Comparison of ENCODE assay signal across 16 cellular contexts in the genomic region with DNA sequence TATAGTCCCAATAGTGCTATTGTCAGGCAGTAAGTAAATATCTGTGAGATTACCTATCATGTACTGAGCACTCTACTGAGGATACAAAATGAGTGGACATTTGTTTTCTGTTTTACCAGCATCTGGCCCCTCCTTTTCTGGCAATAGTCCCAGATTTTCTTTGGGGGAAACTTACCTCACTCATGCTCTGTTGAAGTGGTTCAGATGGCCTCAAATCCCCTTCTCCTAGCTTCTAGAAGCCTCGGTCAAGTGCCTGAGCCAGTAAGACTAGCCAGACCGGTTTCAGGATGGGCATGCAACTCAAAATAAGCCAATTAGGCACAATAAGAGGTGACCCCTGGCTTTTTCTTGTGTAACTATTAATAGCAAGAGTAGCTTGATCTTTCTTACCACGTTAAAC. TPM values are rescaled to one million over a fixed set of nuclear protein-coding genes. Genes with fewer than 3 reads are reported as not detected.
DNase-seq lines count a peak whose midpoint lies in the region; ATAC-seq and TF ChIP-seq lines count a peak whose summit lies in the region.
"Had no signal": no experiment of that assay in that cellular context is flagged by ENCODE, and none has a peak within 500 bp of the region (broad histone marks: within the 10 kb centered on the region; RNA-seq: fewer than 3 reads in every experiment).

No MANE protein-coding gene starts in this region.

- no peaks in the 10 kb centered on the region for H3F3A ChIP-seq in GM23338 (replicated peaks; ENCODE audit: low read depth)

- H3K27me3 Mint-ChIP-seq in Calu3 (ENCODE audit: unreplicated experiment) (no peaks in the 10 kb centered on the region), GM23338 (ENCODE audit: insufficient read depth, low read depth, poor library complexity) (no peaks in the 10 kb centered on the region)
- H3K27me3 Mint-ChIP-seq: stimulated activated memory B cell treated with anti-CD40 and anti-IgM and Interleukin-4, amounts not matched to agents 10 μg/mL and 1 μg/mL and 100 μg/mL, for 72 hours had no signal

- H3K27ac ChIP-seq in GM23338 (ENCODE audit: low read depth) = no peak overlapping the region
- H3K27ac ChIP-seq in Panc1 (ENCODE audit: low read length) = peak overlapping the region; percentile 80; the same call in 1 of the 2 replicates
- H3K27ac ChIP-seq in lower lobe of right lung = no peak overlapping the region
- H3K27ac ChIP-seq: skin epidermis had no signal

- peak overlapping the region; percentile 50; the same call in 1 of the 2 replicates for H3K4me2 ChIP-seq in GM23338

- H3K9me3 ChIP-seq in Panc1 (ENCODE audit: control insufficient read depth, insufficient read depth, low read depth, low read length) = no peaks in the 10 kb centered on the region
- no peaks in the 10 kb centered on the region for H3K9me3 ChIP-seq in lower lobe of right lung

- no peak overlapping the region for H3K4me3 ChIP-seq in GM23338
- H3K4me3 ChIP-seq in Panc1 (ENCODE audit: low read depth in 2 of 2, low read length in 2 of 2) = no peak overlapping the region
- no peak overlapping the region for H3K4me3 ChIP-seq in lower lobe of right lung
- H3K4me3 ChIP-seq: skin epidermis had no signal

- no peaks in the 10 kb centered on the region for H3K36me3 ChIP-seq in GM23338 (ENCODE audit: insufficient read depth)
- no peaks in the 10 kb centered on the region for H3K36me3 ChIP-seq in Panc1 (ENCODE audit: control insufficient read depth, insufficient read depth, low read length)
- no peaks in the 10 kb centered on the region for H3K36me3 ChIP-seq in lower lobe of right lung

- H3K27me3 ChIP-seq in GM23338 (ENCODE audit: insufficient read depth) = no peaks in the 10 kb centered on the region
- H3K27me3 ChIP-seq in Panc1 (ENCODE audit: control insufficient read depth, insufficient read depth, low read length) = no peaks in the 10 kb centered on the region
- H3K27me3 ChIP-seq in lower lobe of right lung (ENCODE audit: low read depth) = no peaks in the 10 kb centered on the region

- CTCF ChIA-PET in Calu3 (lab: Charles Lee) = interaction anchor here (1.4 kb wide), 1 partner anchor 214 kb away, joined by 3 read pairs; no protein-coding TSS in a partner anchor
- CTCF ChIA-PET in Panc1 (lab: Charles Lee) = no interaction called here

- H3K4me3 Mint-ChIP-seq in Calu3 (ENCODE audit: low read depth, unreplicated experiment) = no peak overlapping the region
- no peak overlapping the region for H3K4me3 Mint-ChIP-seq in GM23338
- H3K4me3 Mint-ChIP-seq: activated T-cell treated with anti-CD3 and anti-CD28 coated beads, Interleukin-2, amount 50 U/mL, for 72 hours; stimulated activated memory B cell treated with anti-CD40 and anti-IgM and Interleukin-4, amounts not matched to agents 10 μg/mL and 1 μg/mL and 100 μg/mL, for 72 hours had no signal

- H3K4me1 Mint-ChIP-seq in Calu3 (ENCODE audit: low read depth, unreplicated experiment) = peaks cover 14% of the 10 kb centered on the region
- peaks cover 16% of the 10 kb centered on the region for H3K4me1 Mint-ChIP-seq in GM23338

- DNase-seq in Calu3 (peak; percentile 41), GM23338 (ENCODE audit: low spot score) (peak; percentile 17), Panc1 (ENCODE audit: low read depth, low spot score) (no peak), lower lobe of right lung (peak; percentile 64), iPS-NIHi7 (ENCODE audit: extremely low spot score) (no peak), NCI-H1048 (lab: John Stamatoyannopoulos, UW) (no peak)
- no peak for DNase-seq in stimulated activated CD4-positive, alpha-beta T cell treated with anti-CD3 and anti-CD28 coated beads, Interleukin-2, amount 100 ng/mL, for 48 hours
- DNase-seq: activated T-cell treated with anti-CD3 and anti-CD28 coated beads, Interleukin-2, amount 50 U/mL, for 72 hours; DND-41; HCEC 1CT; KG1; NCI-H1694 treated with DMSO at 0.1 percent for 48 hours; trophoblast cell had no signal

- no peaks in the 10 kb centered on the region for H3K9me2 ChIP-seq in GM23338 (ENCODE audit: insufficient read depth)

- H3K9me3 Mint-ChIP-seq in Calu3 (ENCODE audit: low read depth, unreplicated experiment) (no peaks in the 10 kb centered on the region), GM23338 (no peaks in the 10 kb centered on the region)
- H3K9me3 Mint-ChIP-seq: activated T-cell treated with anti-CD3 and anti-CD28 coated beads, Interleukin-2, amount 50 U/mL, for 72 hours; stimulated activated memory B cell treated with anti-CD40 and anti-IgM and Interleukin-4, amounts not matched to agents 10 μg/mL and 1 μg/mL and 100 μg/mL, for 72 hours had no signal

- intact Hi-C loops in Calu3 (cut with micrococcal nuclease; ENCODE audit: unreplicated experiment) (no loop called here), Panc1 (cut with micrococcal nuclease; ENCODE audit: unreplicated experiment) (no loop called here), lower lobe of right lung (cut with DNase I) (no loop called here)

- no peak overlapping the region for H2AFZ ChIP-seq in GM23338

- H3K27ac Mint-ChIP-seq in Calu3 (ENCODE audit: unreplicated experiment) = no peak overlapping the region
- H3K27ac Mint-ChIP-seq in GM23338 = no peak overlapping the region
- H3K27ac Mint-ChIP-seq: activated T-cell treated with anti-CD3 and anti-CD28 coated beads, Interleukin-2, amount 50 U/mL, for 72 hours; stimulated activated memory B cell treated with anti-CD40 and anti-IgM and Interleukin-4, amounts not matched to agents 10 μg/mL and 1 μg/mL and 100 μg/mL, for 72 hours had no signal

- BruUV-seq in Calu3 (replicated peaks; lab: Mats Ljungman, UMichigan) (no TSS peak), Panc1 (replicated peaks; lab: Mats Ljungman, UMichigan) (no TSS peak)

- peak; percentile 41; the same call in 1 of the 3 replicates for ATAC-seq in GM23338
- no peak for ATAC-seq in Panc1
- ATAC-seq in lower lobe of right lung = peak; percentile 90 to 97
- no peak for ATAC-seq in HG03520 (IDR thresholded peaks at IDR 0.05; ENCODE audit: unreplicated experiment)
- ATAC-seq: activated T-cell treated with anti-CD3 and anti-CD28 coated beads, Interleukin-2, amount 50 U/mL, for 72 hours; stimulated activated memory B cell treated with anti-CD40 and anti-IgM and Interleukin-4, amounts not matched to agents 10 μg/mL and 1 μg/mL and 100 μg/mL, for 72 hours had no signal

- TF ChIP-seq CTCF in Calu3 (IDR thresholded peaks at IDR 0.05; ENCODE audit: unreplicated experiment) (no peak), GM23338 (conservative IDR thresholded peaks at IDR 0.05; ENCODE audit: low read depth in 2 of 2) (no peak), Panc1 (IDR thresholded peaks at IDR 0.05) (no peak), lower lobe of right lung (IDR thresholded peaks at IDR 0.05) (no peak)

- H3K36me3 Mint-ChIP-seq in Calu3 (ENCODE audit: insufficient read depth, unreplicated experiment) (no peaks in the 10 kb centered on the region), GM23338 (ENCODE audit: low read depth) (no peaks in the 10 kb centered on the region)
- H3K36me3 Mint-ChIP-seq: stimulated activated memory B cell treated with anti-CD40 and anti-IgM and Interleukin-4, amounts not matched to agents 10 μg/mL and 1 μg/mL and 100 μg/mL, for 72 hours had no signal

- H3K79me2 ChIP-seq in GM23338 (replicated peaks; ENCODE audit: insufficient read depth) = peaks cover 3% of the 10 kb centered on the region

- in situ Hi-C loops in Panc1 (cut with HindIII; ENCODE audit: low pct_unique_long_range_greater_than_20kb, low sequenced_read_pairs) = no loop called here

- H4K20me1 ChIP-seq in GM23338 (replicated peaks; ENCODE audit: insufficient read depth) = no peaks in the 10 kb centered on the region; the same call in 1 of the 2 replicates

- peaks cover 14% of the 10 kb centered on the region for H3K4me1 ChIP-seq in GM23338 (ENCODE audit: insufficient read depth)
- peaks cover 16% of the 10 kb centered on the region for H3K4me1 ChIP-seq in Panc1 (ENCODE audit: control insufficient read depth, insufficient read depth, low read length)
- no peaks in the 10 kb centered on the region for H3K4me1 ChIP-seq in lower lobe of right lung

- POLR2A ChIA-PET in Panc1 (lab: Charles Lee) = interaction anchor here (0.7 kb wide), 1 partner anchor 31 kb away, joined by 3 read pairs; no protein-coding TSS in a partner anchor

TF ChIP-seq in GM23338, 12 proteins besides CTCF, POLR2A, EP300 and RAD21:
- TF ChIP-seq ZNF331 (CRISPR knock-in tag; IDR thresholded peaks at IDR 0.05; ENCODE audit: low read depth) (no peak), NANOG (IDR thresholded peaks at IDR 0.05; ENCODE audit: borderline replicate concordance) (no peak)

RNA-seq across cellular contexts. Expression of gene TRDMT1, which starts 19.7 kb away (rescaled TPM):
- total RNA-seq in Calu3 (2022) = 7.9 and 10.3 TPM in 2 replicates
- total RNA-seq in GM23338 (2014; rRNA removed; shearing (Covaris generic)) = 30.8 and 37.7 TPM in 2 replicates
- 12.0 and 16.0 TPM in 2 replicates for polyA plus RNA-seq in GM23338 (2016; fragmentation: Nextera tagmentation; extraction: Ambion mirVana)
- total RNA-seq in Panc1 (2021; ENCODE audit: unreplicated experiment) = 7.6 TPM
- polyA plus RNA-seq in Panc1 (2012; ENCODE audit: insufficient read length) = 2.4 TPM
- 7.9 TPM for total RNA-seq in lower lobe of right lung

RNA-seq across cellular contexts. Expression of gene VIM, which starts 46.3 kb away (rescaled TPM):
- total RNA-seq in Calu3 (2022) (318 and 486 TPM in 2 replicates), Panc1 (2021; ENCODE audit: unreplicated experiment) (3,436 TPM), lower lobe of right lung (1,797 TPM)
- total RNA-seq in GM23338 (2014; rRNA removed; shearing (Covaris generic)) = 214 and 228 TPM in 2 replicates
- 131 and 137 TPM in 2 replicates for polyA plus RNA-seq in GM23338 (2016; fragmentation: Nextera tagmentation; extraction: Ambion mirVana)
- polyA plus RNA-seq in Panc1 (2012; ENCODE audit: insufficient read length) = 3,712 TPM

RNA-seq across cellular contexts. Expression of gene CUBN, which starts 52.1 kb away (rescaled TPM):
- total RNA-seq in Calu3 (2022) (0.27 and 0.92 TPM in 2 replicates), Panc1 (2021; ENCODE audit: unreplicated experiment) (1.3 TPM), lower lobe of right lung (2.2 TPM)
- 0.23 and 1.8 TPM in 2 replicates for total RNA-seq in GM23338 (2014; rRNA removed; shearing (Covaris generic))
- polyA plus RNA-seq in GM23338 (2016; fragmentation: Nextera tagmentation; extraction: Ambion mirVana) = 0.06 and 0.47 TPM in 2 replicates
- 1.5 TPM for polyA plus RNA-seq in Panc1 (2012; ENCODE audit: insufficient read length)

Comparison
In these comparisons a context has a peak if more than half of its experiments do, and no peak if none do; other contexts are left out.
1. DNase-seq: peak in Calu3 (single experiment), GM23338 (single experiment) and lower lobe of right lung (single experiment); none in Panc1 (single experiment), stimulated activated CD4-positive, alpha-beta T cell treated with anti-CD3 and anti-CD28 coated beads, Interleukin-2, amount 100 ng/mL, for 48 hours (0 of 2), iPS-NIHi7 (single experiment) and NCI-H1048 (single experiment).
2. ATAC-seq: peak in GM23338 (single experiment) and lower lobe of right lung (2 of 2); none in Panc1 (single experiment) and HG03520 (single experiment).